In genomic region chr2:206456078-206456769, GRCh38 we compare ENCODE assay signal across 18 cellular contexts.
"Had no signal": no experiment of that assay in that cellular context is flagged by ENCODE, and none has a peak within 500 bp of the region (broad histone marks: within the 10 kb centered on the region; RNA-seq: fewer than 3 reads in every experiment).

No MANE protein-coding gene starts in this region.

- ATAC-seq: left cardiac atrium; natural killer cell; psoas muscle; stimulated activated naive CD8-positive, alpha-beta T cell treated with anti-CD3 and anti-CD28 coated beads, Interleukin-15, Interleukin-2, amounts not matched to agents 100 U/mL and 50 U/mL, for 24 hours had no signal

- H3K9me3 Mint-ChIP-seq: activated B cell treated with CpG ODN at 0.5 μM for 24 hours; activated CD4-positive, alpha-beta T cell treated with anti-CD3 and anti-CD28 coated beads, Interleukin-2, amount 10 ng/mL, durations not matched to agents 7 days and 5 days; activated naive CD4-positive, alpha-beta T cell treated with anti-CD3 and anti-CD28 coated beads, Interleukin-2, amount 10 ng/mL, durations not matched to agents 7 days and 5 days; activated T-helper 2 cell treated with anti-CD3 and anti-CD28 coated beads, Interferon-gamma antibody, Interleukin-2, Interleukin-4, amounts not matched to agents 10 μg/mL and 5 μg/mL and 100 μg/mL, durations not matched to agents 14 hours and 24 hours and 36 hours had no signal

- FAIRE-seq: colon, urothelium cell line had no signal

- DNase-seq: activated B cell treated with CpG ODN at 0.5 μM for 24 hours; activated CD4-positive, alpha-beta T cell treated with anti-CD3 and anti-CD28 coated beads, Interleukin-2, amount 10 ng/mL, durations not matched to agents 7 days and 5 days; activated naive CD4-positive, alpha-beta T cell treated with anti-CD3 and anti-CD28 coated beads, Interleukin-2, amount 10 ng/mL, durations not matched to agents 7 days and 5 days; activated T-cell treated with anti-CD3 and anti-CD28 coated beads for 4 hours; head of caudate nucleus; left cardiac atrium; natural killer cell; occipital lobe; psoas muscle; sigmoid colon; stimulated activated CD4-positive, alpha-beta T cell treated with anti-CD3 and anti-CD28 coated beads, Interleukin-12 subunit alpha, Interleukin-12 subunit beta, amount 100 ng/mL, for 4 hours; stimulated activated CD4-positive, alpha-beta T cell treated with anti-CD3 and anti-CD28 coated beads, Interleukin-2, amount 100 ng/mL, for 48 hours; stimulated activated CD8-positive, alpha-beta memory T cell treated with anti-CD3 and anti-CD28 coated beads, Interleukin-4, amount 100 ng/mL, for 48 hours; stimulated activated naive CD8-positive, alpha-beta T cell treated with anti-CD3 and anti-CD28 coated beads, Interleukin-15, Interleukin-2, amounts not matched to agents 100 U/mL and 50 U/mL, for 24 hours; testis had no signal

- H3K36me3 ChIP-seq: sigmoid colon had no signal

- H3K4me3 Mint-ChIP-seq: activated B cell treated with CpG ODN at 0.5 μM for 24 hours; activated CD4-positive, alpha-beta T cell treated with anti-CD3 and anti-CD28 coated beads, Interleukin-2, amount 10 ng/mL, durations not matched to agents 7 days and 5 days; activated naive CD4-positive, alpha-beta T cell treated with anti-CD3 and anti-CD28 coated beads, Interleukin-2, amount 10 ng/mL, durations not matched to agents 7 days and 5 days; natural killer cell had no signal

- H3K27ac Mint-ChIP-seq: activated B cell treated with CpG ODN at 0.5 μM for 24 hours; activated CD4-positive, alpha-beta T cell treated with anti-CD3 and anti-CD28 coated beads, Interleukin-2, amount 10 ng/mL, durations not matched to agents 7 days and 5 days; activated naive CD4-positive, alpha-beta T cell treated with anti-CD3 and anti-CD28 coated beads, Interleukin-2, amount 10 ng/mL, durations not matched to agents 7 days and 5 days; activated T-helper 2 cell treated with anti-CD3 and anti-CD28 coated beads, Interferon-gamma antibody, Interleukin-2, Interleukin-4, amounts not matched to agents 10 μg/mL and 5 μg/mL and 100 μg/mL, durations not matched to agents 14 hours and 24 hours and 36 hours; natural killer cell had no signal

- H3K27me3 ChIP-seq: sigmoid colon, testis had no signal

- H3K4me3 ChIP-seq: psoas muscle, sigmoid colon, testis had no signal

- H3K9me3 ChIP-seq: psoas muscle, sigmoid colon, testis had no signal

- H3K36me3 Mint-ChIP-seq: activated naive CD4-positive, alpha-beta T cell treated with anti-CD3 and anti-CD28 coated beads, Interleukin-2, amount 10 ng/mL, durations not matched to agents 7 days and 5 days; natural killer cell had no signal

- H3K27ac ChIP-seq: psoas muscle, sigmoid colon, testis had no signal

- H3K4me1 Mint-ChIP-seq: activated CD4-positive, alpha-beta T cell treated with anti-CD3 and anti-CD28 coated beads, Interleukin-2, amount 10 ng/mL, durations not matched to agents 7 days and 5 days; activated naive CD4-positive, alpha-beta T cell treated with anti-CD3 and anti-CD28 coated beads, Interleukin-2, amount 10 ng/mL, durations not matched to agents 7 days and 5 days; natural killer cell had no signal

- H3K4me1 ChIP-seq: psoas muscle, sigmoid colon, testis had no signal
